ENCODE assay signal across 12 cellular contexts in genomic region chr1:226640737-226641136, GRCh38.
DNase-seq lines count a peak whose midpoint lies in the region; ATAC-seq and TF ChIP-seq lines count a peak whose summit lies in the region.
"Had no signal": no experiment of that assay in that cellular context is flagged by ENCODE, and none has a peak within 500 bp of the region (broad histone marks: within the 10 kb centered on the region; RNA-seq: fewer than 3 reads in every experiment).

No MANE protein-coding gene starts in this region.

- no peak overlapping the region for H3K4me3 Mint-ChIP-seq in activated CD4-positive, alpha-beta T cell treated with anti-CD3 and anti-CD28 coated beads for 36 hours
- peak overlapping the region; percentile 56 for H3K4me3 Mint-ChIP-seq in stimulated activated memory B cell treated with anti-CD40 and anti-IgM and Interleukin-4, amounts not matched to agents 10 μg/mL and 1 μg/mL and 100 μg/mL, for 72 hours
- H3K4me3 Mint-ChIP-seq: WTC11 had no signal

- H3K36me3 ChIP-seq in OCI-LY7 (ENCODE audit: insufficient read depth, low read length) (peaks cover 83% of the 10 kb centered on the region), upper lobe of right lung (peaks cover 69% of the 10 kb centered on the region)

- TF ChIP-seq CTCF in OCI-LY7 (conservative IDR thresholded peaks at IDR 0.05; ENCODE audit: low read length) (no peak), upper lobe of right lung (IDR thresholded peaks at IDR 0.05) (no peak)

- H3K79me2 ChIP-seq in OCI-LY7 (ENCODE audit: insufficient read depth, low read depth, low read length), result no peaks in the 10 kb centered on the region

- no peak for ATAC-seq in activated CD4-positive, alpha-beta T cell treated with anti-CD3 and anti-CD28 coated beads for 36 hours
- ATAC-seq in stimulated activated memory B cell treated with anti-CD40 and anti-IgM and Interleukin-4, amounts not matched to agents 10 μg/mL and 1 μg/mL and 100 μg/mL, for 72 hours, result no peak
- no peak for ATAC-seq in upper lobe of right lung
- ATAC-seq: WTC11 had no signal

- POLR2A ChIA-PET in activated CD4-positive, alpha-beta T cell treated with anti-CD3 and anti-CD28 coated beads for 36 hours (lab: Charles Lee), result interaction anchor here (1.5 kb wide), 1 partner anchor 9 kb away, joined by 3 read pairs; no protein-coding TSS in a partner anchor
- POLR2A ChIA-PET in OCI-LY7 (lab: Charles Lee), result interaction anchor here (0.6 to 0.8 kb wide), 2 partner anchors 13 to 36 kb away, joined by 3 read pairs; no protein-coding TSS in a partner anchor

- peaks cover 36% of the 10 kb centered on the region for H3K36me3 Mint-ChIP-seq in activated CD4-positive, alpha-beta T cell treated with anti-CD3 and anti-CD28 coated beads for 36 hours (ENCODE audit: low read depth)
- peaks cover 67% of the 10 kb centered on the region for H3K36me3 Mint-ChIP-seq in stimulated activated memory B cell treated with anti-CD40 and anti-IgM and Interleukin-4, amounts not matched to agents 10 μg/mL and 1 μg/mL and 100 μg/mL, for 72 hours

- H3K9me2 ChIP-seq in OCI-LY7 (ENCODE audit: insufficient read depth, low read length), result no peaks in the 10 kb centered on the region

- H3K27me3 ChIP-seq in upper lobe of right lung, result no peaks in the 10 kb centered on the region

- no peaks in the 10 kb centered on the region for H4K20me1 ChIP-seq in OCI-LY7 (ENCODE audit: insufficient read depth, low read length)

- no peaks in the 10 kb centered on the region for H3K9me3 Mint-ChIP-seq in activated CD4-positive, alpha-beta T cell treated with anti-CD3 and anti-CD28 coated beads for 36 hours (ENCODE audit: low read depth)
- no peaks in the 10 kb centered on the region for H3K9me3 Mint-ChIP-seq in stimulated activated memory B cell treated with anti-CD40 and anti-IgM and Interleukin-4, amounts not matched to agents 10 μg/mL and 1 μg/mL and 100 μg/mL, for 72 hours
- H3K9me3 Mint-ChIP-seq: WTC11 had no signal

- no peaks in the 10 kb centered on the region for H3K27me3 Mint-ChIP-seq in activated CD4-positive, alpha-beta T cell treated with anti-CD3 and anti-CD28 coated beads for 36 hours
- H3K27me3 Mint-ChIP-seq in stimulated activated memory B cell treated with anti-CD40 and anti-IgM and Interleukin-4, amounts not matched to agents 10 μg/mL and 1 μg/mL and 100 μg/mL, for 72 hours, result no peaks in the 10 kb centered on the region

- no peak for DNase-seq in activated CD4-positive, alpha-beta T cell treated with anti-CD3 and anti-CD28 coated beads for 36 hours
- DNase-seq in activated CD4-positive, alpha-beta T cell treated with anti-CD3 and anti-CD28 coated beads, Interleukin-2, amount 50 U/mL, for 4 hours, result no peak
- no peak for DNase-seq in OCI-LY7 (ENCODE audit: low spot score)
- peak; percentile 7 for DNase-seq in medulla oblongata (ENCODE audit: extremely low spot score)
- DNase-seq in 8988T, result no peak
- no peak for DNase-seq in NCI-H187 treated with DMSO at 0.1 percent for 48 hours (lab: John Stamatoyannopoulos, UW)
- no peak for DNase-seq in upper lobe of right lung
- DNase-seq: caudate nucleus; retina; stimulated activated CD4-positive, alpha-beta T cell treated with anti-CD3 and anti-CD28 coated beads, Interleukin-2, amount 100 ng/mL, for 48 hours had no signal

- peak overlapping the region; percentile 13; the same call in 1 of the 2 replicates for H3K4me2 ChIP-seq in OCI-LY7 (ENCODE audit: low read length)

- BruUV-seq in OCI-LY7 (replicated peaks; lab: Mats Ljungman, UMichigan), result no TSS peak

- H3K27ac ChIP-seq in OCI-LY7 (ENCODE audit: low read depth, low read length, poor library complexity, severe bottlenecking) (no peak overlapping the region), upper lobe of right lung (no peak overlapping the region)

- intact Hi-C loops in activated CD4-positive, alpha-beta T cell treated with anti-CD3 and anti-CD28 coated beads for 36 hours (cut with DNase I, micrococcal nuclease), result loop anchor here in 1 of 2 experiments (5.0 kb wide), 1 partner anchor 37 kb away; no protein-coding TSS in a partner anchor
- intact Hi-C loops in OCI-LY7 (cut with micrococcal nuclease; ENCODE audit: unreplicated experiment) (no loop called here), upper lobe of right lung (cut with DNase I) (no loop called here)

- no peak overlapping the region for H3K4me3 ChIP-seq in OCI-LY7 (ENCODE audit: low read depth, low read length, poor library complexity, severe bottlenecking)
- H3K4me3 ChIP-seq in upper lobe of right lung, result no peak overlapping the region

- CTCF ChIA-PET in activated CD4-positive, alpha-beta T cell treated with anti-CD3 and anti-CD28 coated beads for 36 hours (lab: Charles Lee), result interaction anchor here (1.0 to 1.8 kb wide), 8 partner anchors 13 to 188 kb away, joined by 3 to 6 read pairs (median 4); no protein-coding TSS in a partner anchor
- CTCF ChIA-PET in OCI-LY7 (lab: Charles Lee; ENCODE audit: unreplicated experiment), result interaction anchor here (1.7 kb wide), 1 partner anchor 13 kb away, joined by 8 read pairs; no protein-coding TSS in a partner anchor

- H3K4me1 ChIP-seq in OCI-LY7 (ENCODE audit: insufficient read depth, low read length, poor library complexity, severe bottlenecking) (peaks cover 57% of the 10 kb centered on the region), upper lobe of right lung (peaks cover 10% of the 10 kb centered on the region)

- H3K4me1 Mint-ChIP-seq in activated CD4-positive, alpha-beta T cell treated with anti-CD3 and anti-CD28 coated beads for 36 hours, result peaks cover 48% of the 10 kb centered on the region
- peaks cover 86% of the 10 kb centered on the region for H3K4me1 Mint-ChIP-seq in stimulated activated memory B cell treated with anti-CD40 and anti-IgM and Interleukin-4, amounts not matched to agents 10 μg/mL and 1 μg/mL and 100 μg/mL, for 72 hours

- peak overlapping the region; percentile 73 for H3K27ac Mint-ChIP-seq in activated CD4-positive, alpha-beta T cell treated with anti-CD3 and anti-CD28 coated beads for 36 hours
- H3K27ac Mint-ChIP-seq in stimulated activated memory B cell treated with anti-CD40 and anti-IgM and Interleukin-4, amounts not matched to agents 10 μg/mL and 1 μg/mL and 100 μg/mL, for 72 hours, result peak overlapping the region; percentile 96
- H3K27ac Mint-ChIP-seq: WTC11 had no signal

- no peak overlapping the region for H2AFZ ChIP-seq in OCI-LY7 (ENCODE audit: low read length)

- H3K9me3 ChIP-seq in OCI-LY7 (ENCODE audit: low read length) (no peaks in the 10 kb centered on the region), upper lobe of right lung (no peaks in the 10 kb centered on the region)
